In the genomic region with DNA sequence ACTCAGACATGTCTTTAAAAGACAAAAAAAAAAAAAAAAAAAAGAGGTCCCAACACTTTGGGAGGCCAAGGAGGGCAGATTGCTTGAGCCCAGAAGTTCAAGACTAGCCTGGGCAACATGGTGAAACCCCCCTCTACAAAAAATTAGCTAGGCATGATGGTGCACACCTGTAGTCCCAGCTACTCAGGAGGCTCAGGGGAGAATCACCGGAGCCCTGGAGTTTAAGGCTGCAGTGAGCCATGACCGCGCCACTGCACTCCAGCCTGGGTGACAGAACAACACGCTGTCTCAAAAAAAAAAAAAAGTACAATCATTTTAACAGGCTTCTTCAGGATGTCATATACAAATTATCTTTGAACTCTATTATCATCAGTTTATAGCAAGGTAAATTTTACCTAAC, we compare ENCODE assay signal across 14 cellular contexts. TPM values are rescaled to one million over a fixed set of nuclear protein-coding genes. Genes with fewer than 3 reads are reported as not detected.
DNase-seq lines count a peak whose midpoint lies in the region; ATAC-seq, FAIRE-seq and TF ChIP-seq lines count a peak whose summit lies in the region.
"Had no signal": no experiment of that assay in that cellular context is flagged by ENCODE, and none has a peak within 500 bp of the region (broad histone marks: within the 10 kb centered on the region; RNA-seq: fewer than 3 reads in every experiment).

No MANE protein-coding gene starts in this region.

- H2AFZ ChIP-seq in SU-DHL-6 (ENCODE audit: low read depth, low read length, severe bottlenecking) = no peak overlapping the region

- no peak overlapping the region for H3K4me3 ChIP-seq in SU-DHL-6 (ENCODE audit: insufficient read depth, low read length, poor library complexity, severe bottlenecking)

- no peak for TF ChIP-seq CTCF in SU-DHL-6 (IDR thresholded peaks at IDR 0.05; ENCODE audit: insufficient read depth, low read length, poor library complexity, severe bottlenecking)

- peak; percentile 70 for FAIRE-seq in GM12892 (lab: Jason Lieb, UNC)

- H4K20me1 ChIP-seq in SU-DHL-6 (ENCODE audit: low read depth, low read length) = no peaks in the 10 kb centered on the region

- ATAC-seq in GM21360 (IDR thresholded peaks at IDR 0.05; ENCODE audit: unreplicated experiment) = peak; percentile 63
- peak; percentile 73 for ATAC-seq in HG03045 (IDR thresholded peaks at IDR 0.05; ENCODE audit: unreplicated experiment)
- ATAC-seq in GM18870 (IDR thresholded peaks at IDR 0.05; ENCODE audit: unreplicated experiment) = no peak
- ATAC-seq: stimulated activated effector memory CD8-positive, alpha-beta T cell treated with anti-CD3 and anti-CD28 coated beads, Interleukin-12 subunit alpha, Interleukin-12 subunit beta, amount 100 ng/mL, for 72 hours had no signal

- DNase-seq in GM12892 (ENCODE audit: insufficient read length) (no peak), GM19238 (ENCODE audit: insufficient read length, low spot score) (no peak), D341Med (ENCODE audit: low spot score) (no peak)
- DNase-seq in activated CD4-positive, CD25-positive, alpha-beta regulatory T cell treated with anti-CD3 and anti-CD28 coated beads, Interleukin-2, amount 50 U/mL, for 72 hours = no peak
- DNase-seq: activated naive CD8-positive, alpha-beta T cell treated with anti-CD3 and anti-CD28 coated beads for 36 hours; cerebellar nuclear complex; erythroblast; NCI-H226; posterior cingulate gyrus had no signal

- peaks cover 18% of the 10 kb centered on the region; the same call in 1 of the 2 replicates for H3K36me3 ChIP-seq in SU-DHL-6 (ENCODE audit: low read length)

- TF ChIP-seq POLR2A in GM12892 (IDR thresholded peaks at IDR 0.05; ENCODE audit: low read depth, low read length) = no peak

- H3K27ac ChIP-seq in SU-DHL-6 (ENCODE audit: low read depth, low read length) = no peak overlapping the region

- H3K9me2 ChIP-seq in SU-DHL-6 (replicated peaks; ENCODE audit: insufficient read depth, low read length) = no peaks in the 10 kb centered on the region

- peaks cover 50% of the 10 kb centered on the region for H3K79me2 ChIP-seq in SU-DHL-6 (ENCODE audit: insufficient read depth, low read length)

- H3K4me2 ChIP-seq in SU-DHL-6 (ENCODE audit: low read depth, low read length, poor library complexity, severe bottlenecking) = peak overlapping the region; percentile 6

- H3F3A ChIP-seq in SU-DHL-6 (ENCODE audit: insufficient read depth) = no peaks in the 10 kb centered on the region

- H3K27me3 ChIP-seq in SU-DHL-6 (ENCODE audit: low read length) = no peaks in the 10 kb centered on the region

- H3K9ac ChIP-seq in SU-DHL-6 (ENCODE audit: low read length) = no peak overlapping the region

- no peaks in the 10 kb centered on the region for H3K9me3 ChIP-seq in SU-DHL-6 (ENCODE audit: insufficient read depth, low read length)

RNA-seq across cellular contexts. Expression of a gene that starts 22.0 kb away (rescaled TPM):
- polyA plus RNA-seq in GM12892 (2012; ENCODE audit: missing spikeins) = 28.3 TPM
